In the genomic region with DNA sequence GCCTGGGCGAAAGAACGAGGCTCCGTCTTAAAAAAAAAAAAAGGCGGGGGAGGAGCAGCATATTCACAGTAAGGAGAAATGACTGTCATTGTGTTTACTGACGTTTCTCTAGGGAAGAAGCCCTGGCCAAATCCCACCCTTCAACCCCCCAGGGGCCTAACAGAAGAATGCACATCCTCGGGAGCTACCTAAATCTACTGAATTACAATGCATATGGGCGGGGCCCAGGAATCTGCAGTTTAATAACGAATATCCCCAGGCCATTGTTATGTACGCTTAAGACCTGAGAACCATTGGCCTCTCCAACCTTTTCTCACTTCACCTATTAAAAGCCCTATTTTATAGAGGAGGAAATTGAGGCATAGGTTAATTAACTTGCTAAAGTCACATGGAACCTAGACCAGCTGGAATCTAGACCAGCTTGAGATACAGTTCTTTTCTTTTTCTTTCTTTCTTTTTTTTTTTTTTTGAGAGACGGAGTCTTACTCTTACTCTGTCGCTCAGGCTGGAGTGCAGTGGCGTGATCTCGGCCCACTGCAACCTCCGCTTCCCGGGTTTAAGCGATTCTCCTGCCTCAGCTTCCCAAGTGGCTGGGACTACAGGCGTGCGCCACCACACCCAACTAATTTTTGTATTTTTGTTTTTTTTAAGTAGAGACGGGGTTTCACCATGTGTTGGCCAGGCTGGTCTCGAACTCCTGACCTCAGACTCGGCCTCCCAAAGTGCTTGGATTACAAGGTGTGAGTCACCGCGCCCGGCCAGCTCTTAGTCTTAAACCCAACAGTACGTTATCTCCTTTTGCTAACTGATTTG, we compare ENCODE assay signal across 8 cellular contexts. TPM values are rescaled to one million over a fixed set of nuclear protein-coding genes. Genes with fewer than 3 reads are reported as not detected.
DNase-seq lines count a peak whose midpoint lies in the region; ATAC-seq and TF ChIP-seq lines count a peak whose summit lies in the region.

No MANE protein-coding gene starts in this region.

- H3K4me2 ChIP-seq in DOHH2 (ENCODE audit: low read length), result peak overlapping the region; percentile 55

- no TSS peak for BruUV-seq in Panc1 (replicated peaks; lab: Mats Ljungman, UMichigan)

- no peak for TF ChIP-seq POLR2A in esophagus squamous epithelium (IDR thresholded peaks at IDR 0.05)

- POLR2A ChIA-PET in Panc1 (lab: Charles Lee), result interaction anchor here (0.7 kb wide), 1 partner anchor 139 kb away, joined by 3 read pairs; no protein-coding TSS in a partner anchor

- intact Hi-C loops in Panc1 (cut with micrococcal nuclease; ENCODE audit: unreplicated experiment), result loop anchor here (10.0 kb wide), 1 partner anchor 114 kb away; no protein-coding TSS in a partner anchor
- intact Hi-C loops in esophagus squamous epithelium (cut with DNase I), result no loop called here
- intact Hi-C loops in psoas muscle (cut with DNase I), result loop anchor here in 1 of 2 donors (5.0 kb wide), 1 partner anchor 147 kb away; a partner anchor contains a TSS

- H3F3A ChIP-seq in DOHH2 (ENCODE audit: control insufficient read depth, insufficient read depth), result no peaks in the 10 kb centered on the region

- H3K4me3 ChIP-seq in DOHH2 (ENCODE audit: low read length) (peak overlapping the region; percentile 96), Panc1 (ENCODE audit: low read depth in 2 of 2, low read length in 2 of 2) (peak overlapping the region; percentile 91 to 92), esophagus squamous epithelium (peak overlapping the region; percentile 75 to 98 (median 88)), psoas muscle (peak overlapping the region; percentile 89)

- H3K4me1 ChIP-seq in DOHH2 (ENCODE audit: control insufficient read depth, low read length) (peaks cover 21% of the 10 kb centered on the region), Panc1 (ENCODE audit: control insufficient read depth, insufficient read depth, low read length) (peaks cover 7% of the 10 kb centered on the region), esophagus squamous epithelium (peaks cover 0 to 31% (median 10%) of the 10 kb centered on the region in 3 donors), psoas muscle (no peaks in the 10 kb centered on the region)

- CTCF ChIA-PET in Panc1 (lab: Charles Lee), result interaction anchor here (1.1 kb wide), 1 partner anchor 142 kb away, joined by 4 read pairs; no protein-coding TSS in a partner anchor

- H3K27ac ChIP-seq in DOHH2 (ENCODE audit: low read depth, low read length) (peak overlapping the region; percentile 71), Panc1 (ENCODE audit: low read length) (peak overlapping the region; percentile 93), esophagus squamous epithelium (peak overlapping the region; percentile 85 to 97 (median 92)), psoas muscle (peak overlapping the region; percentile 92)

- no peaks in the 10 kb centered on the region for H3K9me3 ChIP-seq in DOHH2 (ENCODE audit: control insufficient read depth, insufficient read depth, low read length)
- H3K9me3 ChIP-seq in Panc1 (ENCODE audit: control insufficient read depth, insufficient read depth, low read depth, low read length), result no peaks in the 10 kb centered on the region
- no peaks in the 10 kb centered on the region for H3K9me3 ChIP-seq in esophagus squamous epithelium
- H3K9me3 ChIP-seq in psoas muscle, result no peaks in the 10 kb centered on the region

- H3K36me3 ChIP-seq in DOHH2 (ENCODE audit: control insufficient read depth, low read length) (peaks cover 40% of the 10 kb centered on the region), Panc1 (ENCODE audit: control insufficient read depth, insufficient read depth, low read length) (peaks cover 20% of the 10 kb centered on the region), esophagus squamous epithelium (peaks cover 0 to 19% (median 4%) of the 10 kb centered on the region in 3 donors), psoas muscle (ENCODE audit: insufficient read depth in 1 of 2, low read depth in 1 of 2) (peaks cover 0 to 27% of the 10 kb centered on the region in 2 donors)

- no peak; the same call in 1 of the 2 replicates for ATAC-seq in Panc1
- no peak for ATAC-seq in psoas muscle
- no peak for ATAC-seq in GM19328 (IDR thresholded peaks at IDR 0.05; ENCODE audit: unreplicated experiment)

- no peak for TF ChIP-seq CTCF in DOHH2 (IDR thresholded peaks at IDR 0.05; ENCODE audit: low read depth, low read length, poor library complexity, severe bottlenecking)
- TF ChIP-seq CTCF in Panc1 (IDR thresholded peaks at IDR 0.05), result no peak
- TF ChIP-seq CTCF in esophagus squamous epithelium (IDR thresholded peaks at IDR 0.05), result no peak
- TF ChIP-seq CTCF in psoas muscle (IDR thresholded peaks at IDR 0.05), result no peak

- in situ Hi-C loops in Panc1 (cut with HindIII; ENCODE audit: low pct_unique_long_range_greater_than_20kb, low sequenced_read_pairs), result no loop called here

- H3K9me2 ChIP-seq in DOHH2 (replicated peaks; ENCODE audit: control insufficient read depth, low read length), result no peaks in the 10 kb centered on the region

- peaks cover 46% of the 10 kb centered on the region for H3K79me2 ChIP-seq in DOHH2 (ENCODE audit: control insufficient read depth, low read length)

- 85 to 88% methylated on average over 20 to 25 of the region's 25 CpGs for WGBS in esophagus squamous epithelium, 2 donors
- WGBS in psoas muscle, 3 donors, result 85 to 87% (median 86%) methylated on average over 25 of the region's 25 CpGs

- 0 out of 2 replicates have a peak, but pooled peaks cover 3% of the 10 kb centered on the region for H4K20me1 ChIP-seq in DOHH2 (ENCODE audit: control insufficient read depth, insufficient read depth, low read depth, low read length)

- H3K27me3 ChIP-seq in DOHH2 (ENCODE audit: control insufficient read depth, low read length) (no peaks in the 10 kb centered on the region), Panc1 (ENCODE audit: control insufficient read depth, insufficient read depth, low read length) (no peaks in the 10 kb centered on the region), esophagus squamous epithelium (no peaks in the 10 kb centered on the region), psoas muscle (ENCODE audit: insufficient read depth in 3 of 3, low read length in 2 of 3) (no peaks in the 10 kb centered on the region)

- DNase-seq in Panc1 (ENCODE audit: low read depth, low spot score), result no peak
- DNase-seq in esophagus squamous epithelium (lab: John Stamatoyannopoulos, UW), result no peak
- DNase-seq in psoas muscle, result no peak
- no peak for DNase-seq in NOMO-1 treated with dmso at 0.1 percent for 144 hours (lab: John Stamatoyannopoulos, UW; ENCODE audit: unreplicated experiment)
- no peak for DNase-seq in putamen (ENCODE audit: low spot score)
- DNase-seq in NCI-H748 (lab: John Stamatoyannopoulos, UW; ENCODE audit: unreplicated experiment), result no peak

RNA-seq across cellular contexts. Expression of a gene that starts 0.7 kb away (rescaled TPM):
- total RNA-seq in Panc1 (2021; ENCODE audit: unreplicated experiment), result 57.7 TPM
- 8.4 TPM for polyA plus RNA-seq in Panc1 (2012; ENCODE audit: insufficient read length)
- total RNA-seq in esophagus squamous epithelium, result 10 to 100 TPM; 14.4 to 41.4 (median 24.4) TPM
- total RNA-seq in psoas muscle, result 10 to 100 TPM; 17.5 to 35.0 (median 22.5) TPM
- polyA plus RNA-seq in psoas muscle, result 10 to 100 TPM in 1 of 3 donors, 1 to 10 TPM in 2; 3.7 to 11.2 (median 3.8) TPM

RNA-seq across cellular contexts. Expression of a gene that starts 51.6 kb away (rescaled TPM):
- not detected for total RNA-seq in Panc1 (2021; ENCODE audit: unreplicated experiment)
- not detected for polyA plus RNA-seq in Panc1 (2012; ENCODE audit: insufficient read length)
- total RNA-seq in esophagus squamous epithelium, result 1 to 10 TPM in 2 of 4 donors, under 1 TPM in 1, not detected in 1; 0.95 to 3.3 (median 1.2) TPM
- total RNA-seq in psoas muscle, result 1 to 10 TPM in 2 of 4 donors, under 1 TPM in 2; 0.32 to 1.4 (median 0.91) TPM
- 1 to 10 TPM in 2 of 3 donors, under 1 TPM in 1; 0.26 to 1.7 (median 1.2) TPM for polyA plus RNA-seq in psoas muscle
